Comparison of ENCODE assay signal across 1 cellular context in genomic region chr5:54630738-54631369, GRCh38.
TF ChIP-seq lines count a peak whose summit lies in the region.

No MANE protein-coding gene starts in this region.

TF ChIP-seq in SK-N-SH treated with all-trans-retinoic acid at 6 μM for 48 hours, 23 proteins besides CTCF, POLR2A, EP300 and RAD21 (continued from another document):
- TF ChIP-seq TSHZ2 (CRISPR knock-in tag; IDR thresholded peaks at IDR 0.05), result no peak
- TF ChIP-seq BACH2 (CRISPR knock-in tag; IDR thresholded peaks at IDR 0.05; ENCODE audit: borderline replicate concordance), result no peak
- TF ChIP-seq ISL1 (CRISPR knock-in tag; IDR thresholded peaks at IDR 0.05), result 0 out of 2 replicates have a peak, but pooled peaks have one; percentile 10
